1 cellular context compared by ENCODE assay signal in genomic region chr2:234333168-234334130, GRCh38.
TF ChIP-seq lines count a peak whose summit lies in the region.

No MANE protein-coding gene starts in this region.

TF ChIP-seq in GM23338, 12 proteins besides CTCF, POLR2A, EP300 and RAD21:
- no peak for TF ChIP-seq ETS1 (IDR thresholded peaks at IDR 0.05)
- TF ChIP-seq ZNF114 (CRISPR knock-in tag; IDR thresholded peaks at IDR 0.05) = no peak
- no peak for TF ChIP-seq EZH2phosphoT487 (IDR thresholded peaks at IDR 0.05; ENCODE audit: unreplicated experiment)
- TF ChIP-seq EZH2 (IDR thresholded peaks at IDR 0.05; ENCODE audit: low read depth, unreplicated experiment) = no peak
- no peak for TF ChIP-seq JUNB (IDR thresholded peaks at IDR 0.05; ENCODE audit: unreplicated experiment)
- no peak for TF ChIP-seq ZNF331 (CRISPR knock-in tag; IDR thresholded peaks at IDR 0.05; ENCODE audit: low read depth)
- TF ChIP-seq REST (IDR thresholded peaks at IDR 0.05; ENCODE audit: unreplicated experiment) = no peak
- TF ChIP-seq ZNF462 (CRISPR knock-in tag; IDR thresholded peaks at IDR 0.05) = no peak
- TF ChIP-seq NANOG (IDR thresholded peaks at IDR 0.05; ENCODE audit: borderline replicate concordance) = no peak
- no peak for TF ChIP-seq POLR2AphosphoS5 (IDR thresholded peaks at IDR 0.05; ENCODE audit: low read depth)
- TF ChIP-seq CREB1 (CRISPR knock-in tag; IDR thresholded peaks at IDR 0.05; ENCODE audit: low read depth) = no peak
- TF ChIP-seq STAT1 (IDR thresholded peaks at IDR 0.05; ENCODE audit: unreplicated experiment) = no peak
